Comparison of ENCODE assay signal across 25 cellular contexts in genomic region chr2:72050734-72051133, GRCh38.
"Had no signal": no experiment of that assay in that cellular context is flagged by ENCODE, and none has a peak within 500 bp of the region (broad histone marks: within the 10 kb centered on the region; RNA-seq: fewer than 3 reads in every experiment).

No MANE protein-coding gene starts in this region.

- FAIRE-seq: islet of Langerhans, kidney, small intestine had no signal

- H3K4me1 Mint-ChIP-seq: immature natural killer cell; naive B cell; natural killer cell; stimulated activated effector memory CD8-positive, alpha-beta T cell treated with anti-CD3 and anti-CD28 coated beads, Interleukin-12 subunit alpha, Interleukin-12 subunit beta, amount 100 ng/mL, for 72 hours had no signal

- H3K36me3 Mint-ChIP-seq: immature natural killer cell; stimulated activated effector memory CD8-positive, alpha-beta T cell treated with anti-CD3 and anti-CD28 coated beads, Interleukin-12 subunit alpha, Interleukin-12 subunit beta, amount 100 ng/mL, for 72 hours had no signal

- DNase-seq: glutamatergic neuron; heart left ventricle; hypothalamus; immature natural killer cell; kidney; left colon; left ventricle myocardium inferior; mesenchymal stem cell; naive B cell; natural killer cell; ovary; retina; right cardiac atrium; small intestine; spleen; stimulated activated CD4-positive, alpha-beta T cell treated with anti-CD3 and anti-CD28 coated beads, Interleukin-4, amount 100 ng/mL, for 24 hours; stimulated activated naive CD4-positive, alpha-beta T cell; transverse colon; upper lobe of left lung; uterus had no signal

- H3K27me3 ChIP-seq: heart left ventricle, ovary, spleen, transverse colon, upper lobe of left lung, uterus had no signal

- H3K27me3 Mint-ChIP-seq: naive B cell; stimulated activated naive CD8-positive, alpha-beta T cell treated with anti-CD3 and anti-CD28 coated beads, Interleukin-15, Interleukin-2, amounts not matched to agents 100 ng/mL and 50 ng/mL, for 24 hours had no signal

- H3K4me1 ChIP-seq: heart left ventricle, left ventricle myocardium inferior, prostate gland, spleen, transverse colon, uterus had no signal

- H3K36me3 ChIP-seq: heart left ventricle, left ventricle myocardium inferior, ovary, prostate gland, spleen, transverse colon, upper lobe of left lung, uterus had no signal

- ATAC-seq: heart left ventricle; left colon; natural killer cell; right cardiac atrium; sciatic nerve; stimulated activated effector memory CD8-positive, alpha-beta T cell treated with anti-CD3 and anti-CD28 coated beads, Interleukin-12 subunit alpha, Interleukin-12 subunit beta, amount 100 ng/mL, for 72 hours had no signal

- H3K4me3 Mint-ChIP-seq: immature natural killer cell; naive B cell; natural killer cell; stimulated activated effector memory CD8-positive, alpha-beta T cell treated with anti-CD3 and anti-CD28 coated beads, Interleukin-12 subunit alpha, Interleukin-12 subunit beta, amount 100 ng/mL, for 72 hours; stimulated activated naive CD8-positive, alpha-beta T cell treated with anti-CD3 and anti-CD28 coated beads, Interleukin-15, Interleukin-2, amounts not matched to agents 100 ng/mL and 50 ng/mL, for 24 hours had no signal

- H3K4me3 ChIP-seq: heart left ventricle, left ventricle myocardium inferior, ovary, prostate gland, spleen, transverse colon, upper lobe of left lung, uterus had no signal

- H3K9me3 ChIP-seq: ovary, prostate gland had no signal

- H3K27ac Mint-ChIP-seq: immature natural killer cell; naive B cell; natural killer cell; stimulated activated effector memory CD8-positive, alpha-beta T cell treated with anti-CD3 and anti-CD28 coated beads, Interleukin-12 subunit alpha, Interleukin-12 subunit beta, amount 100 ng/mL, for 72 hours; stimulated activated naive CD8-positive, alpha-beta T cell treated with anti-CD3 and anti-CD28 coated beads, Interleukin-15, Interleukin-2, amounts not matched to agents 100 ng/mL and 50 ng/mL, for 24 hours had no signal

- H3K27ac ChIP-seq: heart left ventricle, left ventricle myocardium inferior, ovary, prostate gland, transverse colon, upper lobe of left lung, uterus had no signal
